17 cellular contexts compared by ENCODE assay signal in genomic region chr2:231118122-231118942, GRCh38. TPM values are rescaled to one million over a fixed set of nuclear protein-coding genes. Genes with fewer than 3 reads are reported as not detected.
DNase-seq lines count a peak whose midpoint lies in the region; ATAC-seq, FAIRE-seq and TF ChIP-seq lines count a peak whose summit lies in the region.
"Had no signal": no experiment of that assay in that cellular context is flagged by ENCODE, and none has a peak within 500 bp of the region (broad histone marks: within the 10 kb centered on the region; RNA-seq: fewer than 3 reads in every experiment).

No MANE protein-coding gene starts in this region.

- POLR2A ChIA-PET in OCI-LY7 (lab: Charles Lee): no interaction called here

- WGBS in gastroesophageal sphincter (ENCODE audit: low coverage in 1 of 2), 2 donors: 38 to 62% methylated on average over 4 to 5 of the region's 5 CpGs

- H3K27ac ChIP-seq in gastroesophageal sphincter: peak overlapping the region in 3 of 4 donors; percentile 59 to 74 (median 65)
- H3K27ac ChIP-seq in OCI-LY7 (ENCODE audit: low read depth, low read length, poor library complexity, severe bottlenecking): no peak overlapping the region
- H3K27ac ChIP-seq: BLaER1, coronary artery, thoracic aorta had no signal

- no peaks in the 10 kb centered on the region for H3K36me3 ChIP-seq in gastroesophageal sphincter
- H3K36me3 ChIP-seq in OCI-LY7 (ENCODE audit: insufficient read depth, low read length): peaks cover 9% of the 10 kb centered on the region; the same call in 1 of the 2 replicates
- H3K36me3 ChIP-seq: BLaER1, thoracic aorta had no signal

- TF ChIP-seq POLR2A in GM12892 (IDR thresholded peaks at IDR 0.05; ENCODE audit: low read depth, low read length) (no peak), gastroesophageal sphincter (IDR thresholded peaks at IDR 0.05) (no peak)

- no peak for TF ChIP-seq EP300 in gastroesophageal sphincter (IDR thresholded peaks at IDR 0.05)

- intact Hi-C loops in OCI-LY7 (cut with micrococcal nuclease; ENCODE audit: unreplicated experiment): no loop called here

- peak; percentile 54 for FAIRE-seq in GM12892 (lab: Jason Lieb, UNC)
- peak; percentile 30 for FAIRE-seq in RCC 7860 (lab: Jason Lieb, UNC)
- FAIRE-seq: H1 had no signal

- TF ChIP-seq CTCF in gastroesophageal sphincter (IDR thresholded peaks at IDR 0.05) (no peak), OCI-LY7 (conservative IDR thresholded peaks at IDR 0.05; ENCODE audit: low read length) (no peak)

- H3K9me3 ChIP-seq in gastroesophageal sphincter: no peaks in the 10 kb centered on the region
- no peaks in the 10 kb centered on the region for H3K9me3 ChIP-seq in OCI-LY7 (ENCODE audit: low read length)
- H3K9me3 ChIP-seq: BLaER1, thoracic aorta had no signal

- CTCF ChIA-PET in OCI-LY7 (lab: Charles Lee; ENCODE audit: unreplicated experiment): no interaction called here

- H4K20me1 ChIP-seq in OCI-LY7 (ENCODE audit: insufficient read depth, low read length): peaks cover 3% of the 10 kb centered on the region; the same call in 1 of the 2 replicates
- H4K20me1 ChIP-seq: BLaER1 had no signal

- H3K4me1 ChIP-seq in gastroesophageal sphincter (peaks cover 0 to 6% (median 0%) of the 10 kb centered on the region in 3 donors), OCI-LY7 (ENCODE audit: insufficient read depth, low read length, poor library complexity, severe bottlenecking) (no peaks in the 10 kb centered on the region)
- H3K4me1 ChIP-seq: BLaER1 had no signal

- no TSS peak for BruUV-seq in OCI-LY7 (replicated peaks; lab: Mats Ljungman, UMichigan)

- no peaks in the 10 kb centered on the region for H3K27me3 ChIP-seq in gastroesophageal sphincter
- H3K27me3 ChIP-seq: BLaER1 had no signal

- no peak overlapping the region for H3K4me2 ChIP-seq in OCI-LY7 (ENCODE audit: low read length)
- H3K4me2 ChIP-seq: BLaER1 had no signal

- H3K9me2 ChIP-seq in OCI-LY7 (ENCODE audit: insufficient read depth, low read length): no peaks in the 10 kb centered on the region

- DNase-seq in GM12892 (ENCODE audit: insufficient read length) (no peak), RCC 7860 (ENCODE audit: low spot score) (no peak), renal cortical epithelial cell (ENCODE audit: low read depth) (peak; percentile 79), T1000 (lab: John Stamatoyannopoulos, UW) (no peak), OCI-LY7 (ENCODE audit: low spot score) (no peak)
- DNase-seq: DND-41; head of caudate nucleus; NCI-H1694; NCI-H446 treated with DMSO at 0.1 percent for 48 hours; stimulated activated CD4-positive, alpha-beta T cell treated with anti-CD3 and anti-CD28 coated beads, Interleukin-4, amount 100 ng/mL, for 4 hours had no signal

- no peak for ATAC-seq in gastroesophageal sphincter
- ATAC-seq in GM19351 (IDR thresholded peaks at IDR 0.05; ENCODE audit: unreplicated experiment): no peak
- ATAC-seq in GM19023 (IDR thresholded peaks at IDR 0.05; ENCODE audit: unreplicated experiment): no peak

- no peaks in the 10 kb centered on the region for H3K79me2 ChIP-seq in OCI-LY7 (ENCODE audit: insufficient read depth, low read depth, low read length)

- no peak overlapping the region for H2AFZ ChIP-seq in OCI-LY7 (ENCODE audit: low read length)

- H3K4me3 ChIP-seq in gastroesophageal sphincter: peak overlapping the region in 1 of 2 donors; percentile 42
- no peak overlapping the region for H3K4me3 ChIP-seq in OCI-LY7 (ENCODE audit: low read depth, low read length, poor library complexity, severe bottlenecking)
- H3K4me3 ChIP-seq: BLaER1, coronary artery, thoracic aorta had no signal

RNA-seq across cellular contexts. Expression of gene HTR2B, which starts 6.5 kb away (rescaled TPM):
- polyA plus RNA-seq in GM12892 (2012; ENCODE audit: missing spikeins): 0.40 TPM
- total RNA-seq in gastroesophageal sphincter (10 to 100 TPM in 3 of 4 donors, 1 to 10 TPM in 1; 6.8 to 17.3 (median 16.0) TPM), renal cortical epithelial cell (0.05 TPM in 1 of 2 replicates, not detected in the other), OCI-LY7 (2022) (not detected in 2 replicates)
- not detected in 2 replicates for total RNA-seq in OCI-LY7 (2014; rRNA removed; shearing (Covaris generic))
- total RNA-seq: H1 had no signal
- polyA plus RNA-seq: H1 had no signal
